ENCODE assay signal across 8 cellular contexts in the genomic region with DNA sequence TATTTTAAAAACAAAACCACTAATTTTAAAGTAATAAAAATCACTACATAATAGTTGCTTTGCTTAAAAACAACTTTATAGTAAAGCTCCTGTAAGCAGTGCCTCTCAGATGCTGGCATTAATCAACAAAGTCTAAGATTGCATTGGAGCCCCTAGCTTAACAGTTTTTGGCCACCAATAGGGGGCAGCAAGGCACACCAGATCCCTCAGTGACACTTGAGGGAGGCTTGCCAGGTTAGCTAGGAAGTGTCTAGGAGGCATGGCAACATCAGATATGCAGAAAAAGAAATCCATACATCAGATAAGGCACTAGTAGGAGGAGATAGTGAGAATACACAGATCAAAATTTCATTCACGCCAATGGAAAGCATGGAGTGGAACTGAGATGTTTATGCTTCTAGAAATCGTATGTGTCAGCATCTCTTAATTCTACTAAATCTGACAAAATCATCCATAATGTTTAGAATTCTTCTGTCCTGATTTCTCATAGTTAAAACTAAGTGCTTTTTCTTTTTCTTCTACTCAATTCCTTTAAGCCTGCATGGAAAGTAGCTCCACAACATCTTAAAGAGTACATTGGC.
A peak's percentile ranks its signal among the peaks of the same experiment; 100 is the strongest.
DNase-seq lines count a peak whose midpoint lies in the region; ATAC-seq and TF ChIP-seq lines count a peak whose summit lies in the region.

No MANE protein-coding gene starts in this region.

- peak; percentile 71 for DNase-seq in GM12865 (ENCODE audit: low read depth)
- peak; percentile 68 for DNase-seq in HFFc6
- DNase-seq in MV-4-11 (lab: John Stamatoyannopoulos, UW): peak; percentile 56
- peak; percentile 85 for DNase-seq in SK-N-DZ (ENCODE audit: low spot score)
- DNase-seq in activated naive CD4-positive, alpha-beta T cell treated with anti-CD3 and anti-CD28 coated beads, Interleukin-2, amount 50 U/mL, for 16 hours: peak; percentile 66
- peak; percentile 76 to 79 for DNase-seq in cardiac muscle cell (ENCODE audit: low read depth in 1 of 2, low spot score in 1 of 2)
- peak; percentile 59 for DNase-seq in renal cortical epithelial cell (ENCODE audit: low read depth)

- H3K9me3 Mint-ChIP-seq in HFFc6: no peaks in the 10 kb centered on the region

- no peaks in the 10 kb centered on the region for H3K36me3 ChIP-seq in cardiac muscle cell

- H3K27me3 Mint-ChIP-seq in HFFc6 (ENCODE audit: insufficient read depth): peaks cover 3% of the 10 kb centered on the region; the same call in 1 of the 2 replicates

- H3K4me1 ChIP-seq in cardiac muscle cell (ENCODE audit: low read depth): no peaks in the 10 kb centered on the region

- H3K4me3 Mint-ChIP-seq in HFFc6: no peak overlapping the region

- no peaks in the 10 kb centered on the region for H3K9me3 ChIP-seq in cardiac muscle cell (ENCODE audit: low read depth)

- no peak overlapping the region for H3K27ac Mint-ChIP-seq in HFFc6

- TF ChIP-seq CTCF in GM12865 (IDR thresholded peaks at IDR 0.05; ENCODE audit: insufficient read depth, low read depth, low read length, missing control alignments) (peak; percentile 84), HFFc6 (IDR thresholded peaks at IDR 0.05) (peak; percentile 93), cardiac muscle cell (IDR thresholded peaks at IDR 0.05; ENCODE audit: low read depth, low read length) (peak; percentile 88)

- no peak for ATAC-seq in GM18873 (IDR thresholded peaks at IDR 0.05; ENCODE audit: low FRiP score, unreplicated experiment)

- no peaks in the 10 kb centered on the region for H3K36me3 Mint-ChIP-seq in HFFc6 (ENCODE audit: low read depth)

- H3K4me3 ChIP-seq in GM12865 (ENCODE audit: low read depth, low read length): no peak overlapping the region
- H3K4me3 ChIP-seq in cardiac muscle cell: no peak overlapping the region

- no peaks in the 10 kb centered on the region for H3K27me3 ChIP-seq in cardiac muscle cell

- H3K27ac ChIP-seq in cardiac muscle cell: no peak overlapping the region

- peaks cover 26% of the 10 kb centered on the region for H3K4me1 Mint-ChIP-seq in HFFc6 (ENCODE audit: low read depth)
